ENCODE assay signal across 24 cellular contexts in the genomic region with DNA sequence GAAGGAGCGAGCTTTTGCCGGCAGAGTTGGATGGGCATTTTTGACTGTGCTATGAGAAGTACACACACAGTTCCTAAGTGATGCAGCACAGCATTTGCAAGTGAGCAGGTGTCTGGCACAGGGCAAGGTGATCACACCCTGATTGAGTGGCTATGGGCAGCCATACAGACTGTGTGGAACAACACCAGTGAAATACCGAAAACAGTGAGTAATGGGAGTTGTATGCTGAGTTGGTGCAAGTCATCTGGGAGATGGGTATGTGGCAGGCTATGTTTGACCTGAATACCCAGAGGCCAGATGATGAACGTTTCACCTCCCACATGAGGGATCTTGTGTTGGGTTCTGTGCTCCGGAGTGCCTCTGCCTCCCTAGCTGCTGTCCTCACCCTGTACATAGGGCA. TPM values are rescaled to one million over a fixed set of nuclear protein-coding genes. Genes with fewer than 3 reads are reported as not detected.
A peak's percentile ranks its signal among the peaks of the same experiment; 100 is the strongest.
DNase-seq lines count a peak whose midpoint lies in the region; FAIRE-seq and TF ChIP-seq lines count a peak whose summit lies in the region.
"Had no signal": no experiment of that assay in that cellular context is flagged by ENCODE, and none has a peak within 500 bp of the region (broad histone marks: within the 10 kb centered on the region; RNA-seq: fewer than 3 reads in every experiment).

No MANE protein-coding gene starts in this region.

- H3K9me3 ChIP-seq in H1 (ENCODE audit: insufficient read depth in 2 of 2, low read depth in 1 of 2, low read length in 1 of 2) (no peaks in the 10 kb centered on the region; a peak in 1 of 4 replicates), trophoblast cell (ENCODE audit: insufficient read depth, low read depth, low read length) (no peaks in the 10 kb centered on the region)
- H3K9me3 ChIP-seq: HAP-1, testis, uterus had no signal

- H3K36me3 ChIP-seq in H1 (ENCODE audit: control insufficient read depth in 2 of 4, insufficient read depth in 4 of 4, low read length in 3 of 4) (no peaks in the 10 kb centered on the region), trophoblast cell (ENCODE audit: control insufficient read depth in 1 of 2, insufficient read depth in 2 of 2, low read length in 2 of 2) (no peaks in the 10 kb centered on the region)
- H3K36me3 ChIP-seq: HAP-1, uterus had no signal

- H3K4me2 ChIP-seq in H1 (ENCODE audit: insufficient read depth in 1 of 2, low read depth in 2 of 2, low read length in 2 of 2) (no peak overlapping the region), trophoblast cell (ENCODE audit: low read length) (no peak overlapping the region)
- H3K4me2 ChIP-seq: KMS-11 had no signal

- no peaks in the 10 kb centered on the region for H3K27me3 ChIP-seq in H1 (replicated peaks in 1 of 4; ENCODE audit: control insufficient read depth in 3 of 4, extremely low read depth in 1 of 4, insufficient read depth in 3 of 4, low read length in 3 of 4)
- H3K27me3 ChIP-seq in trophoblast cell (ENCODE audit: insufficient read depth, low read length) = no peaks in the 10 kb centered on the region
- H3K27me3 ChIP-seq: testis, uterus had no signal

- peak; percentile 28 for DNase-seq in HCEC 1CT
- DNase-seq in NCI-H226 = peak; percentile 27
- DNase-seq in H1 (ENCODE audit: low read depth in 1 of 2, low spot score in 2 of 2) = no peak
- DNase-seq in trophoblast cell = peak; percentile 74 to 89
- DNase-seq in SW480 (ENCODE audit: low spot score) = no peak
- no peak for DNase-seq in HUDEP-2 (lab: John Stamatoyannopoulos, UW; ENCODE audit: unreplicated experiment in 76 of 76)
- DNase-seq in Ammon's horn (ENCODE audit: low spot score) = no peak
- DNase-seq: activated CD4-positive, alpha-beta T cell treated with anti-CD3 and anti-CD28 coated beads, Interleukin-2, amount 50 U/mL, for 1 hour; activated naive CD4-positive, alpha-beta T cell; activated T-cell treated with anti-CD3 and anti-CD28 coated beads, Interleukin-2, amount 50 U/mL, for 48 hours; amniotic stem cell; effector CD4-positive, alpha-beta T cell; head of caudate nucleus; left cardiac atrium; mesendoderm; Right ventricle myocardium superior; stimulated activated naive CD8-positive, alpha-beta T cell treated with anti-CD3 and anti-CD28 coated beads, Interleukin-15, Interleukin-2, amounts not matched to agents 100 U/mL and 50 U/mL, for 24 hours; testis; uterus had no signal

- H2BK12ac ChIP-seq in H1 (ENCODE audit: low read depth, low read length) (no peak overlapping the region), trophoblast cell (ENCODE audit: low read length) (no peak overlapping the region)

- TF ChIP-seq EP300 in H1 (IDR thresholded peaks at IDR 0.05; ENCODE audit: borderline replicate concordance in 1 of 2, low read depth in 2 of 2, low read length in 2 of 2) = no peak

- H2BK20ac ChIP-seq in H1 (ENCODE audit: low read length) = no peak overlapping the region

- no peak overlapping the region for H2AK5ac ChIP-seq in H1 (ENCODE audit: low read depth, low read length)
- H2AK5ac ChIP-seq in trophoblast cell (ENCODE audit: low read length) = no peak overlapping the region

- no peak overlapping the region for H4K12ac ChIP-seq in trophoblast cell (ENCODE audit: low read depth, low read length)

- H3K4me1 ChIP-seq in H1 (replicated peaks in 1 of 4; ENCODE audit: control insufficient read depth in 3 of 4, insufficient read depth in 4 of 4, low read length in 3 of 4) = no peaks in the 10 kb centered on the region
- H3K4me1 ChIP-seq in trophoblast cell (ENCODE audit: control insufficient read depth in 1 of 2, insufficient read depth in 2 of 2, low read length in 2 of 2) = peaks cover 0 to under 1% of the 10 kb centered on the region in 2 experiments
- H3K4me1 ChIP-seq: HAP-1, uterus had no signal

- H3K79me2 ChIP-seq in H1 (ENCODE audit: control insufficient read depth in 1 of 2, insufficient read depth in 2 of 2, low read length in 2 of 2) (no peaks in the 10 kb centered on the region), trophoblast cell (ENCODE audit: control insufficient read depth, insufficient read depth, low read length, poor library complexity) (no peaks in the 10 kb centered on the region)

- CTCF ChIA-PET in H1 (lab: Charles Lee; ENCODE audit: partially characterized antibody) = no interaction called here

- TF ChIP-seq CTCF in H1 (IDR thresholded peaks at IDR 0.05; ENCODE audit: control extremely low read depth in 1 of 3, insufficient read depth in 1 of 3, low read depth in 1 of 3, low read length in 3 of 3) = no peak

- 94% methylated on average over 5 of the region's 5 CpGs; no CpG with 5 or more reads in 1 of the 2 experiments for WGBS in H1 (ENCODE audit: extremely low coverage in 1 of 2, insufficient coverage in 1 of 2, insufficient read length in 1 of 2, insufficient replicate concordance in 2 of 2, low coverage in 1 of 2, low lambda C conversion rate in 2 of 2, missing lambda C conversion rate in 1 of 2), 2 experiments
- WGBS in trophoblast cell (ENCODE audit: extremely low coverage, insufficient coverage, insufficient read length) = no CpG with 5 or more reads among the region's 5 CpGs

- no peak overlapping the region for H2BK15ac ChIP-seq in H1 (ENCODE audit: low read length)

- H4K20me1 ChIP-seq in H1 (replicated peaks in 1 of 2; ENCODE audit: control insufficient read depth in 1 of 2, insufficient read depth in 2 of 2, low read length in 2 of 2) = no peaks in the 10 kb centered on the region

- FAIRE-seq in H1 (lab: Jason Lieb, UNC) = no peak
- FAIRE-seq: colon, GM12892 had no signal

- H3K9ac ChIP-seq in H1 (replicated peaks in 1 of 4; ENCODE audit: extremely low read depth in 1 of 4, low read depth in 3 of 4, low read length in 3 of 4) (no peak overlapping the region), trophoblast cell (ENCODE audit: low read length) (no peak overlapping the region)
- H3K9ac ChIP-seq: KMS-11 had no signal

- H3K79me1 ChIP-seq in H1 (ENCODE audit: low read depth, low read length) = no peaks in the 10 kb centered on the region
- no peaks in the 10 kb centered on the region for H3K79me1 ChIP-seq in trophoblast cell (ENCODE audit: low read length)

- H3K23ac ChIP-seq in H1 (ENCODE audit: insufficient read length) (no peak overlapping the region), trophoblast cell (ENCODE audit: low read length) (no peak overlapping the region)

- no peak for TF ChIP-seq RAD21 in H1 (IDR thresholded peaks at IDR 0.05 in 1 of 2, conservative IDR thresholded peaks at IDR 0.05 in 1 of 2; ENCODE audit: low read depth in 2 of 2, low read length in 2 of 2)

- no peak overlapping the region for H4K5ac ChIP-seq in H1 (ENCODE audit: insufficient read length, low read depth, low read length)

- H3K27ac ChIP-seq in H1 (ENCODE audit: low read depth, low read length) (no peak overlapping the region), trophoblast cell (ENCODE audit: low read depth, low read length) (no peak overlapping the region)
- H3K27ac ChIP-seq: KMS-11, testis, uterus, VCaP had no signal

- TF ChIP-seq POLR2A in H1 (IDR thresholded peaks at IDR 0.05; ENCODE audit: control extremely low read depth in 1 of 2, low read depth in 2 of 2, low read length in 2 of 2) = no peak

- H3K14ac ChIP-seq in H1 (ENCODE audit: insufficient read length) (no peak overlapping the region), trophoblast cell (ENCODE audit: low read length) (no peak overlapping the region)

- H3K18ac ChIP-seq in H1 (ENCODE audit: extremely low read depth, low read length) (no peak overlapping the region), trophoblast cell (ENCODE audit: low read length) (no peak overlapping the region)

- H3K56ac ChIP-seq in H1 (replicated peaks; ENCODE audit: insufficient read length, low read depth, low read length) = no peak overlapping the region

- H3K4me3 ChIP-seq in H1 (ENCODE audit: extremely low read depth in 1 of 4, insufficient read depth in 2 of 4, low read depth in 3 of 4, low read length in 4 of 4) (no peak overlapping the region), trophoblast cell (ENCODE audit: low read depth, low read length) (no peak overlapping the region)
- H3K4me3 ChIP-seq: HAP-1, testis, uterus had no signal

- H3K4ac ChIP-seq in H1 (replicated peaks; ENCODE audit: insufficient read length, low read depth, low read length) = no peak overlapping the region
- no peak overlapping the region for H3K4ac ChIP-seq in trophoblast cell (ENCODE audit: low read depth, low read length)

- H3K23me2 ChIP-seq in H1 (ENCODE audit: low read depth, low read length) = no peaks in the 10 kb centered on the region

- H4K8ac ChIP-seq in H1 (ENCODE audit: extremely low read depth, insufficient read depth, low read length) (no peak overlapping the region), trophoblast cell (ENCODE audit: low read depth, low read length) (no peak overlapping the region)

- H2BK5ac ChIP-seq in H1 (ENCODE audit: low read depth, low read length) = no peak overlapping the region
- H2BK5ac ChIP-seq in trophoblast cell (ENCODE audit: low read depth, low read length, poor library complexity) = no peak overlapping the region

- H4K91ac ChIP-seq in H1 (replicated peaks; ENCODE audit: insufficient read length, low read length) = no peak overlapping the region
- no peak overlapping the region for H4K91ac ChIP-seq in trophoblast cell (ENCODE audit: low read depth, low read length)

- H2BK120ac ChIP-seq in H1 (replicated peaks; ENCODE audit: low read depth, low read length) = no peak overlapping the region
- no peak overlapping the region for H2BK120ac ChIP-seq in trophoblast cell (ENCODE audit: insufficient read depth, low read length, poor library complexity)

- peak overlapping the region; percentile 88; the same call in 1 of the 2 replicates for H2AFZ ChIP-seq in H1 (ENCODE audit: low read length)
- no peak overlapping the region for H2AFZ ChIP-seq in trophoblast cell (ENCODE audit: insufficient read depth, low read length, poor library complexity)

- POLR2A ChIA-PET in H1 (lab: Charles Lee; ENCODE audit: partially characterized antibody) = interaction anchor here (1.2 kb wide), 1 partner anchor 67 kb away, joined by 3 read pairs; no protein-coding TSS in a partner anchor

TF ChIP-seq in H1, 55 proteins besides CTCF, POLR2A, EP300 and RAD21 (continues in another document):
- no peak for TF ChIP-seq JUN (IDR thresholded peaks at IDR 0.05; ENCODE audit: low read depth, low read length)
- no peak for TF ChIP-seq POLR2AphosphoS5 (IDR thresholded peaks at IDR 0.05; ENCODE audit: low read depth, low read length)
- TF ChIP-seq SUZ12 (IDR thresholded peaks at IDR 0.05; ENCODE audit: low read length) = no peak
- no peak for TF ChIP-seq KDM4A (IDR thresholded peaks at IDR 0.05; ENCODE audit: low read depth, low read length, severe bottlenecking)

RNA-seq across cellular contexts. Expression of gene TIPARP, which starts 53.5 kb away (rescaled TPM):
- 5.5 and 5.8 TPM in 2 replicates for total RNA-seq in H1 (2021; fragmentation: NEBNext Ultra II Directional; extraction: Animal tissue kit (Norgen Biotek cat#: 25700))
- 0.61 and 1.6 TPM in 2 replicates for polyA plus RNA-seq in H1 (2011; rRNA removed)
- polyA plus RNA-seq in H1 (2011; cell fraction: cytosol; rRNA removed) = 1.0 TPM
- polyA plus RNA-seq in H1 (2011; cell fraction: nucleus; rRNA removed) = 1.2 TPM
- polyA plus RNA-seq in H1 (2012, experiment 1 of 2) = 1.8 to 4.1 TPM (median 2.2 TPM) in 4 replicates
- polyA plus RNA-seq in H1 (2012, experiment 2 of 2) = 0.38 TPM
- polyA plus RNA-seq in H1 (2013, experiment 1 of 2) = 3.0 TPM
- 2.8 TPM for polyA plus RNA-seq in H1 (2013, experiment 2 of 2)
- polyA minus RNA-seq in H1 (2011; rRNA and poly(A)+ RNA removed) = 3.2 and 5.0 TPM in 2 replicates
- polyA minus RNA-seq in H1 (2011; cell fraction: cytosol; rRNA and poly(A)+ RNA removed) = 2.2 TPM
- 13.3 TPM for polyA minus RNA-seq in H1 (2011; cell fraction: nucleus; rRNA and poly(A)+ RNA removed)
- 31.9 and 33.4 TPM in 2 replicates for polyA plus RNA-seq in trophoblast cell (2013)

Comparison
In these comparisons a context has a peak if more than half of its experiments do, and no peak if none do; other contexts are left out.
1. DNase-seq: peak in HCEC 1CT (single experiment), NCI-H226 (single experiment) and trophoblast cell (2 of 2); none in H1 (0 of 2), SW480 (single experiment), HUDEP-2 (0 of 76) and Ammon's horn (single experiment).